10 cellular contexts compared by ENCODE assay signal in genomic region chr1:1213153-1213918, GRCh38. TPM values are rescaled to one million over a fixed set of nuclear protein-coding genes. Genes with fewer than 3 reads are reported as not detected.
DNase-seq lines count a peak whose midpoint lies in the region; ATAC-seq and TF ChIP-seq lines count a peak whose summit lies in the region.
"Had no signal": no experiment of that assay in that cellular context is flagged by ENCODE, and none has a peak within 500 bp of the region (broad histone marks: within the 10 kb centered on the region; RNA-seq: fewer than 3 reads in every experiment).

No MANE protein-coding gene starts in this region.

- H3K9me3 Mint-ChIP-seq in activated CD8-positive, alpha-beta T cell treated with anti-CD3 and anti-CD28 coated beads for 36 hours, result no peaks in the 10 kb centered on the region

- H3K4me3 ChIP-seq in HEK293 (ENCODE audit: low read depth, low read length), result no peak overlapping the region

- H3K4me1 Mint-ChIP-seq in activated CD8-positive, alpha-beta T cell treated with anti-CD3 and anti-CD28 coated beads for 36 hours (ENCODE audit: low read depth), result peaks cover 55% of the 10 kb centered on the region

- peaks cover under 1% of the 10 kb centered on the region; the same call in 1 of the 2 replicates for H3K4me1 ChIP-seq in HEK293 (ENCODE audit: control insufficient read depth, insufficient read depth, low read length)

- intact Hi-C loops in activated CD8-positive, alpha-beta T cell treated with anti-CD3 and anti-CD28 coated beads for 36 hours (cut with micrococcal nuclease), result no loop called here

- H3K36me3 ChIP-seq in HEK293 (ENCODE audit: control insufficient read depth in 2 of 2, insufficient read depth in 1 of 2, low read length in 2 of 2), result peaks cover 0 to 32% of the 10 kb centered on the region in 2 experiments; a peak in 1 of 3 replicates

- H3K9me3 ChIP-seq in HEK293 (ENCODE audit: control insufficient read depth, insufficient read depth, low read depth, low read length), result no peaks in the 10 kb centered on the region

- peak overlapping the region; percentile 76 for H3K4me3 Mint-ChIP-seq in activated CD8-positive, alpha-beta T cell treated with anti-CD3 and anti-CD28 coated beads for 36 hours

- no peak for TF ChIP-seq CTCF in HEK293 (tag by site-specific recombination; IDR thresholded peaks at IDR 0.05)
- no peak for TF ChIP-seq CTCF in activated CD8-positive, alpha-beta T cell treated with anti-CD3 and anti-CD28 coated beads for 36 hours (IDR thresholded peaks at IDR 0.05)

- no peak overlapping the region for H3K27ac ChIP-seq in HEK293 (ENCODE audit: extremely low read depth, low read depth, low read length)
- no peak overlapping the region for H3K27ac ChIP-seq in substantia nigra (ENCODE audit: low read depth, low read length, poor library complexity, severe bottlenecking)

- CTCF ChIA-PET in HEK293 (lab: Yijun Ruan, JAX), result no interaction called here
- CTCF ChIA-PET in activated CD8-positive, alpha-beta T cell treated with anti-CD3 and anti-CD28 coated beads for 36 hours (lab: Charles Lee), result interaction anchor here (1.7 kb wide), 1 partner anchor 91 kb away, joined by 6 read pairs; no protein-coding TSS in a partner anchor

- peak; percentile 46 for DNase-seq in activated CD8-positive, alpha-beta T cell treated with anti-CD3 and anti-CD28 coated beads for 36 hours
- peak; percentile 46 to 49 for DNase-seq in stimulated activated CD4-positive, alpha-beta T cell treated with anti-CD3 and anti-CD28 coated beads, Interleukin-4, amount 100 ng/mL, for 4 hours
- DNase-seq in OCI-M1 (lab: John Stamatoyannopoulos, UW) (no peak), NCI-H1694 treated with DMSO at 0.1 percent for 48 hours (lab: John Stamatoyannopoulos, UW) (no peak), substantia nigra (lab: John Stamatoyannopoulos, UW) (no peak)
- DNase-seq: NCI-H69, T-helper 9 cell had no signal

- peak; percentile 13 for ATAC-seq in activated CD8-positive, alpha-beta T cell treated with anti-CD3 and anti-CD28 coated beads for 36 hours
- peak; percentile 1 for ATAC-seq in esophagus mucosa
- ATAC-seq in HG02870 (IDR thresholded peaks at IDR 0.05; ENCODE audit: unreplicated experiment), result no peak

- peak overlapping the region; percentile 79 for H3K27ac Mint-ChIP-seq in activated CD8-positive, alpha-beta T cell treated with anti-CD3 and anti-CD28 coated beads for 36 hours

- H3K27me3 Mint-ChIP-seq in activated CD8-positive, alpha-beta T cell treated with anti-CD3 and anti-CD28 coated beads for 36 hours, result no peaks in the 10 kb centered on the region

- POLR2A ChIA-PET in HEK293 (lab: Yijun Ruan, JAX), result no interaction called here
- POLR2A ChIA-PET in activated CD8-positive, alpha-beta T cell treated with anti-CD3 and anti-CD28 coated beads for 36 hours (lab: Charles Lee), result interaction anchor here (0.8 to 8.4 kb wide), 7 partner anchors 7 to 194 kb away, joined by 3 to 64 read pairs (median 4); partner anchors contain the start of genes B3GALT6, SDF4 and TNFRSF18

- peaks cover 34% of the 10 kb centered on the region for H3K36me3 Mint-ChIP-seq in activated CD8-positive, alpha-beta T cell treated with anti-CD3 and anti-CD28 coated beads for 36 hours (ENCODE audit: low read depth)

TF ChIP-seq in HEK293, 187 proteins besides CTCF, POLR2A, EP300 and RAD21:
- TF ChIP-seq ZNF202 (tag by site-specific recombination; IDR thresholded peaks at IDR 0.05; ENCODE audit: borderline replicate concordance), result no peak
- peak; percentile 11; the same call in 1 of the 2 replicates for TF ChIP-seq SP2 (tag by site-specific recombination; IDR thresholded peaks at IDR 0.05)
- 0 out of 2 replicates have a peak, but pooled peaks have one; percentile 60 for TF ChIP-seq ZBTB7A (tag by site-specific recombination; IDR thresholded peaks at IDR 0.05; ENCODE audit: low read depth)

RNA-seq across cellular contexts. Expression of gene TNFRSF4, which starts 0.6 kb away (rescaled TPM):
- total RNA-seq in activated CD8-positive, alpha-beta T cell treated with anti-CD3 and anti-CD28 coated beads for 36 hours, result 100 to 1,000 TPM; 137 to 142 TPM
- 0.36 TPM for total RNA-seq in esophagus mucosa

RNA-seq across cellular contexts. Expression of gene TNFRSF18, which starts 6.9 kb away (rescaled TPM):
- 100 to 1,000 TPM; 126 to 135 TPM for total RNA-seq in activated CD8-positive, alpha-beta T cell treated with anti-CD3 and anti-CD28 coated beads for 36 hours
- 16.3 TPM for total RNA-seq in esophagus mucosa

RNA-seq across cellular contexts. Expression of gene SDF4, which starts 18.5 kb away (rescaled TPM):
- 10 to 100 TPM; 81.5 to 87.5 TPM for total RNA-seq in activated CD8-positive, alpha-beta T cell treated with anti-CD3 and anti-CD28 coated beads for 36 hours
- total RNA-seq in esophagus mucosa, result 69.9 TPM

RNA-seq across cellular contexts. Expression of gene B3GALT6, which starts 18.7 kb away (rescaled TPM):
- 10 to 100 TPM; 13.1 to 14.3 TPM for total RNA-seq in activated CD8-positive, alpha-beta T cell treated with anti-CD3 and anti-CD28 coated beads for 36 hours
- 8.4 TPM for total RNA-seq in esophagus mucosa

RNA-seq across cellular contexts. Expression of gene C1QTNF12, which starts 33.2 kb away (rescaled TPM):
- total RNA-seq in activated CD8-positive, alpha-beta T cell treated with anti-CD3 and anti-CD28 coated beads for 36 hours, result 1 to 10 TPM; 2.6 to 4.9 TPM
- total RNA-seq in esophagus mucosa, result 3.9 TPM

Comparison
In these comparisons a context has a peak if more than half of its experiments do, and no peak if none do; other contexts are left out.
1. DNase-seq: peak in activated CD8-positive, alpha-beta T cell treated with anti-CD3 and anti-CD28 coated beads for 36 hours (single experiment) and stimulated activated CD4-positive, alpha-beta T cell treated with anti-CD3 and anti-CD28 coated beads, Interleukin-4, amount 100 ng/mL, for 4 hours (2 of 2); none in OCI-M1 (single experiment), NCI-H1694 treated with DMSO at 0.1 percent for 48 hours (single experiment) and substantia nigra (0 of 49).
2. RNA of gene TNFRSF4, which starts 0.6 kb away (total RNA-seq): 137 to 142 TPM in activated CD8-positive, alpha-beta T cell treated with anti-CD3 and anti-CD28 coated beads for 36 hours; 0.36 TPM in esophagus mucosa (single experiment); every median in the first group is over 100 times any median in the second.